ENCODE assay signal across 12 cellular contexts in genomic region chr19:15115080-15115479, GRCh38. TPM values are rescaled to one million over a fixed set of nuclear protein-coding genes. Genes with fewer than 3 reads are reported as not detected.
DNase-seq lines count a peak whose midpoint lies in the region; ATAC-seq, FAIRE-seq and TF ChIP-seq lines count a peak whose summit lies in the region.
"Had no signal": no experiment of that assay in that cellular context is flagged by ENCODE, and none has a peak within 500 bp of the region (broad histone marks: within the 10 kb centered on the region; RNA-seq: fewer than 3 reads in every experiment).

No MANE protein-coding gene starts in this region.

- H3K4me1 Mint-ChIP-seq in naive thymus-derived CD4-positive, alpha-beta T cell, result no peaks in the 10 kb centered on the region
- H3K4me1 Mint-ChIP-seq: T-helper 17 cell had no signal

- CTCF ChIA-PET in endothelial cell of umbilical vein (lab: Charles Lee), result no interaction called here
- CTCF ChIA-PET in naive thymus-derived CD4-positive, alpha-beta T cell (lab: Charles Lee), result no interaction called here

- H3K9ac ChIP-seq in endothelial cell of umbilical vein (replicated peaks; ENCODE audit: extremely low read depth, insufficient read depth, low read length) (no peak overlapping the region), smooth muscle cell (ENCODE audit: low read depth) (no peak overlapping the region)

- H2AFZ ChIP-seq in endothelial cell of umbilical vein (ENCODE audit: low read depth, low read length) (no peak overlapping the region), smooth muscle cell (ENCODE audit: low read depth) (no peak overlapping the region)

- FAIRE-seq in HTR-8/SVneo (lab: Jason Lieb, UNC), result peak; percentile 62
- FAIRE-seq in endothelial cell of umbilical vein (lab: Jason Lieb, UNC), result peak; percentile 43
- no peak for FAIRE-seq in H54 (lab: Jason Lieb, UNC)

- no peaks in the 10 kb centered on the region for H3K27me3 ChIP-seq in endothelial cell of umbilical vein (ENCODE audit: control insufficient read depth in 2 of 2, insufficient read depth in 2 of 2, low read length in 2 of 2)
- no peaks in the 10 kb centered on the region for H3K27me3 ChIP-seq in smooth muscle cell (ENCODE audit: low read depth)
- H3K27me3 ChIP-seq in naive thymus-derived CD4-positive, alpha-beta T cell (ENCODE audit: control insufficient read depth in 2 of 2, insufficient read depth in 2 of 2, low read length in 2 of 2), result no peaks in the 10 kb centered on the region

- peaks cover 40 to 72% of the 10 kb centered on the region in 2 experiments for H3K36me3 ChIP-seq in endothelial cell of umbilical vein (ENCODE audit: control insufficient read depth in 2 of 2, extremely low read depth in 1 of 2, insufficient read depth in 2 of 2, low read length in 2 of 2)
- H3K36me3 ChIP-seq in smooth muscle cell (ENCODE audit: low read depth), result no peaks in the 10 kb centered on the region
- peaks cover 0 to 61% (median 8%) of the 10 kb centered on the region in 3 experiments for H3K36me3 ChIP-seq in naive thymus-derived CD4-positive, alpha-beta T cell (ENCODE audit: control insufficient read depth in 2 of 3, insufficient read depth in 3 of 3, low read length in 3 of 3)

- H3K27me3 Mint-ChIP-seq in naive thymus-derived CD4-positive, alpha-beta T cell, result no peaks in the 10 kb centered on the region
- H3K27me3 Mint-ChIP-seq: T-helper 17 cell had no signal

- H3K9me1 ChIP-seq in endothelial cell of umbilical vein (replicated peaks; ENCODE audit: control insufficient read depth, extremely low read depth, insufficient read depth, low read length), result no peaks in the 10 kb centered on the region

- no peak for DNase-seq in HTR-8/SVneo (ENCODE audit: insufficient read length, low spot score)
- DNase-seq in endothelial cell of umbilical vein (ENCODE audit: low read depth, low spot score), result no peak
- DNase-seq in left lobe of liver (ENCODE audit: low spot score), result peak; percentile 78
- no peak for DNase-seq in smooth muscle cell (lab: John Stamatoyannopoulos, UW; ENCODE audit: unreplicated experiment)
- no peak for DNase-seq in H54 (ENCODE audit: insufficient read length, low spot score)
- DNase-seq in iPS-NIHi11 (ENCODE audit: low spot score), result no peak
- no peak for DNase-seq in naive thymus-derived CD4-positive, alpha-beta T cell
- DNase-seq in putamen (ENCODE audit: low spot score), result no peak
- DNase-seq: central memory CD4-positive, alpha-beta T cell; NCI-H510A; T-helper 17 cell had no signal

- no TSS peak for BruUV-seq in endothelial cell of umbilical vein (replicated peaks; lab: Mats Ljungman, UMichigan)

- peaks cover 0 to 2% (median 0%) of the 10 kb centered on the region in 11 donors for H3K9me3 Mint-ChIP-seq in naive thymus-derived CD4-positive, alpha-beta T cell

- TF ChIP-seq POLR2A in endothelial cell of umbilical vein (IDR thresholded peaks at IDR 0.05; ENCODE audit: low read depth, low read length), result no peak
- TF ChIP-seq POLR2A in H54 (IDR thresholded peaks at IDR 0.05; ENCODE audit: low read depth, low read length), result no peak

- dilution Hi-C loops in endothelial cell of umbilical vein (cut with MboI; ENCODE audit: extremely low pct_ligation_motif_present, low sequenced_read_pairs), result no loop called here

- H3K4me3 ChIP-seq in endothelial cell of umbilical vein (replicated peaks in 1 of 3; ENCODE audit: insufficient read depth in 1 of 3, low read depth in 1 of 3, low read length in 3 of 3) (no peak overlapping the region), smooth muscle cell (no peak overlapping the region)
- H3K4me3 ChIP-seq in naive thymus-derived CD4-positive, alpha-beta T cell (ENCODE audit: low read length), result no peak overlapping the region

- H3K9me3 ChIP-seq in endothelial cell of umbilical vein (replicated peaks; ENCODE audit: control insufficient read depth, insufficient read depth, low read length) (no peaks in the 10 kb centered on the region), smooth muscle cell (replicated peaks; ENCODE audit: low read depth) (no peaks in the 10 kb centered on the region)
- H3K9me3 ChIP-seq in naive thymus-derived CD4-positive, alpha-beta T cell (ENCODE audit: control insufficient read depth in 2 of 3, low read length in 3 of 3), result no peaks in the 10 kb centered on the region

- peak; percentile 80 for ATAC-seq in left lobe of liver
- no peak for ATAC-seq in naive thymus-derived CD4-positive, alpha-beta T cell
- ATAC-seq: T-helper 17 cell had no signal

- no peaks in the 10 kb centered on the region for H4K20me1 ChIP-seq in endothelial cell of umbilical vein (replicated peaks; ENCODE audit: control insufficient read depth, extremely low read depth, insufficient read depth, low read length)
- H4K20me1 ChIP-seq in smooth muscle cell (ENCODE audit: low read depth), result peaks cover 15% of the 10 kb centered on the region

- H3K79me2 ChIP-seq in endothelial cell of umbilical vein (ENCODE audit: control insufficient read depth, insufficient read depth, low read length) (no peaks in the 10 kb centered on the region), smooth muscle cell (ENCODE audit: low read depth) (peaks cover 4% of the 10 kb centered on the region)

- no peak overlapping the region for H3K27ac Mint-ChIP-seq in naive thymus-derived CD4-positive, alpha-beta T cell
- H3K27ac Mint-ChIP-seq: T-helper 17 cell had no signal

- intact Hi-C loops in endothelial cell of umbilical vein (cut with micrococcal nuclease), result no loop called here
- intact Hi-C loops in naive thymus-derived CD4-positive, alpha-beta T cell (cut with micrococcal nuclease), result no loop called here

- POLR2A ChIA-PET in endothelial cell of umbilical vein (lab: Charles Lee), result no interaction called here
- POLR2A ChIA-PET in naive thymus-derived CD4-positive, alpha-beta T cell (lab: Charles Lee), result no interaction called here

- H3K4me3 Mint-ChIP-seq in naive thymus-derived CD4-positive, alpha-beta T cell, result no peak overlapping the region
- H3K4me3 Mint-ChIP-seq: T-helper 17 cell had no signal

- no peak overlapping the region for H3K27ac ChIP-seq in endothelial cell of umbilical vein (ENCODE audit: insufficient read depth, low read depth, low read length)
- peak overlapping the region; percentile 7 for H3K27ac ChIP-seq in smooth muscle cell (ENCODE audit: low read depth)
- no peak overlapping the region for H3K27ac ChIP-seq in naive thymus-derived CD4-positive, alpha-beta T cell (ENCODE audit: low read depth, low read length)
- H3K27ac ChIP-seq: C4-2B had no signal

- 94% methylated on average over 13 of the region's 13 CpGs for WGBS in smooth muscle cell (ENCODE audit: low lambda C conversion rate)

- peaks cover 30% of the 10 kb centered on the region for H3F3A ChIP-seq in smooth muscle cell (ENCODE audit: low read depth)

- no peak overlapping the region for H3K4me2 ChIP-seq in endothelial cell of umbilical vein (ENCODE audit: insufficient read depth, low read length)
- no peak overlapping the region for H3K4me2 ChIP-seq in smooth muscle cell

- TF ChIP-seq CTCF in endothelial cell of umbilical vein (IDR thresholded peaks at IDR 0.05; ENCODE audit: extremely low read depth in 1 of 2, insufficient read depth in 1 of 2, low read depth in 1 of 2, low read length in 2 of 2) (no peak), smooth muscle cell (IDR thresholded peaks at IDR 0.05; ENCODE audit: borderline replicate concordance, insufficient read depth, poor library complexity, severe bottlenecking) (no peak)

- H3K4me1 ChIP-seq in endothelial cell of umbilical vein (ENCODE audit: control insufficient read depth, extremely low read depth, insufficient read depth, low read length) (no peaks in the 10 kb centered on the region), smooth muscle cell (ENCODE audit: low read depth) (no peaks in the 10 kb centered on the region)
- H3K4me1 ChIP-seq in naive thymus-derived CD4-positive, alpha-beta T cell (ENCODE audit: control insufficient read depth in 2 of 2, insufficient read depth in 2 of 2, low read length in 2 of 2), result no peaks in the 10 kb centered on the region

- H3K36me3 Mint-ChIP-seq in naive thymus-derived CD4-positive, alpha-beta T cell, result peaks cover 0 to 42% (median 10%) of the 10 kb centered on the region in 5 donors

TF ChIP-seq in endothelial cell of umbilical vein, 7 proteins besides CTCF, POLR2A, EP300 and RAD21 (continues in another document):
- TF ChIP-seq POLR2AphosphoS5 (IDR thresholded peaks at IDR 0.05; ENCODE audit: insufficient read depth, low read depth, low read length) (no peak), GATA2 (IDR thresholded peaks at IDR 0.05; ENCODE audit: insufficient read depth, insufficient read length, low read depth, low read length) (no peak), MAX (IDR thresholded peaks at IDR 0.05; ENCODE audit: insufficient read depth, insufficient read length) (no peak)

RNA-seq across cellular contexts. Expression of gene SYDE1, which starts 7.9 kb away (rescaled TPM):
- total RNA-seq in endothelial cell of umbilical vein (35.3 and 38.2 TPM in 2 replicates), left lobe of liver (3.4 TPM), smooth muscle cell (27.6 and 39.3 TPM in 2 replicates)
- polyA plus RNA-seq in endothelial cell of umbilical vein (33.1 and 40.1 TPM in 2 replicates), smooth muscle cell (42.2 and 51.6 TPM in 2 replicates)
- polyA plus RNA-seq in endothelial cell of umbilical vein (2011; cell fraction: cytosol; rRNA removed), result 16.2 and 20.1 TPM in 2 replicates
- polyA plus RNA-seq in endothelial cell of umbilical vein (2011; cell fraction: nucleus; rRNA removed), result 36.6 and 47.6 TPM in 2 replicates
- polyA plus RNA-seq in endothelial cell of umbilical vein (2012), result 14.9 and 17.7 TPM in 2 replicates
- polyA minus RNA-seq in endothelial cell of umbilical vein, result 14.3 and 18.3 TPM in 2 replicates
- polyA minus RNA-seq in endothelial cell of umbilical vein (2011; cell fraction: cytosol; rRNA and poly(A)+ RNA removed), result 33.7 TPM
- polyA minus RNA-seq in endothelial cell of umbilical vein (2011; cell fraction: nucleus; rRNA and poly(A)+ RNA removed), result 9.8 and 16.8 TPM in 2 replicates
- 1 to 10 TPM in 2 of 5 experiments, under 1 TPM in 2, not detected in 1; 0.41 to 2.1 (median 1.2) TPM for total RNA-seq in naive thymus-derived CD4-positive, alpha-beta T cell
- polyA plus RNA-seq in naive thymus-derived CD4-positive, alpha-beta T cell, result under 1 TPM; 0.12 to 0.15 TPM

RNA-seq across cellular contexts. Expression of gene OR1I1, which starts 33.1 kb away (rescaled TPM):
- total RNA-seq in endothelial cell of umbilical vein (not detected in 2 replicates), left lobe of liver (not detected), smooth muscle cell (not detected in 2 replicates)
- polyA plus RNA-seq in endothelial cell of umbilical vein (not detected in 2 replicates), smooth muscle cell (not detected in 2 replicates)
- polyA plus RNA-seq in endothelial cell of umbilical vein (2011; cell fraction: cytosol; rRNA removed), result not detected in 2 replicates
- polyA plus RNA-seq in endothelial cell of umbilical vein (2011; cell fraction: nucleus; rRNA removed), result not detected in 2 replicates
- polyA plus RNA-seq in endothelial cell of umbilical vein (2012), result not detected in 2 replicates
- polyA minus RNA-seq in endothelial cell of umbilical vein, result not detected in 2 replicates
- not detected for polyA minus RNA-seq in endothelial cell of umbilical vein (2011; cell fraction: cytosol; rRNA and poly(A)+ RNA removed)
- not detected in 2 replicates for polyA minus RNA-seq in endothelial cell of umbilical vein (2011; cell fraction: nucleus; rRNA and poly(A)+ RNA removed)
- not detected for total RNA-seq in naive thymus-derived CD4-positive, alpha-beta T cell
- polyA plus RNA-seq in naive thymus-derived CD4-positive, alpha-beta T cell, result not detected
- total RNA-seq: T-helper 17 cell had no signal
